Comparison of ENCODE assay signal across 1 cellular context in genomic region chr2:3585239-3586109, GRCh38.
TF ChIP-seq lines count a peak whose summit lies in the region.

No MANE protein-coding gene starts in this region.

TF ChIP-seq in A549, 52 proteins besides CTCF, POLR2A, EP300 and RAD21 (continued from another document):
- TF ChIP-seq KDM5A (IDR thresholded peaks at IDR 0.05) (no peak), MAX (IDR thresholded peaks at IDR 0.05) (0 out of 2 replicates have a peak, but pooled peaks have one; percentile 13), BHLHE40 (IDR thresholded peaks at IDR 0.05; ENCODE audit: low read depth, low read length) (no peak), GATA3 (IDR thresholded peaks at IDR 0.05; ENCODE audit: borderline replicate concordance) (peak; percentile 21; the same call in 1 of the 2 replicates)
